ENCODE assay signal across 8 cellular contexts in the genomic region with DNA sequence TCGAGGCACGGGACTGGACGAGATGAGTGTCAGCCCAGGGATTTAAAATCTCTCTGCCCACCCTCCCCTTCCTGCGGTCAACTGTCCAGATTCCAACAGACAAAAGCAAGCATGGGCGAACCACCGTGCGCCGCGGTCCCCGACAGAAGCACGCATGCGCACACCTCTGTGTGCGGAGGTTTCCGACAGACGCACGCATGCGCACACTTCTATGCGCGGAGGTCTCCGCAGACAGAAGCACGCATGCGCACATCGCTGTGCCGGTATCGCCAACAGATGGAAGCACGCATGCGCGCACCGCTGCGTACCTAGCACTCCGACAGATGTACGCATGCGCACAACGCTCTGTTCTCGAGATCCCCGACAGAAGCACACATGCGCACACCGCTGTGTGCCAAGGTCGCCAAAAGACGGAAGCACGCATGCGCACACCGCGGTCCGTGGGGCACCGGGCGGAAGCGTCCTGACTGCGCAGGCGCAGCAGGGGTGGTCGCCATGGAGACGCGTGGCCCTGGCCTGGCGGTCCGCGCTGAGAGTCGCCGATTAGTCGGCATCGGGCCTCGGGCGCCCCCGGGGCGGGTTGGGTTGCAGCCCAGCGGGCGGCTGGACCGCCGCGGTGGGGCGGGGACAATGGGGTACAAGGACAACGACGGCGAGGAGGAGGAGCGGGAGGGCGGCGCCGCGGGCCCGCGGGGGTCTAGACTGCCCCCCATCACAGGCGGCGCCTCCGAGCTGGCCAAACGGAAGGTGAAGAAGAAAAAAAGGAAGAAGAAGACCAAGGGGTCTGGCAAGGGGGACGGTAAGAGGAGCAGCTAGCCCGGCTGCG. TPM values are rescaled to one million over a fixed set of nuclear protein-coding genes. Genes with fewer than 3 reads are reported as not detected.
DNase-seq lines count a peak whose midpoint lies in the region; ATAC-seq and TF ChIP-seq lines count a peak whose summit lies in the region.

No MANE protein-coding gene starts in this region.

- H3K27me3 Mint-ChIP-seq in T-helper 1 cell treated with Interleukin-12 subunit alpha and Interleukin-12 subunit beta and Interleukin-4 antibody, amounts not matched to agents 30 μg/mL and 1 μg/mL, for 36 hours (ENCODE audit: low read depth) = peaks cover 3% of the 10 kb centered on the region

- H3K27ac ChIP-seq in angular gyrus (ENCODE audit: low read depth, low read length) = peak overlapping the region; percentile 90
- H3K27ac ChIP-seq in left ventricle myocardium inferior (replicated peaks) = peak overlapping the region; percentile 86
- H3K27ac ChIP-seq in upper lobe of right lung = peak overlapping the region; percentile 90

- H3K36me3 Mint-ChIP-seq in T-helper 1 cell treated with Interleukin-12 subunit alpha and Interleukin-12 subunit beta and Interleukin-4 antibody, amounts not matched to agents 30 μg/mL and 1 μg/mL, for 36 hours (ENCODE audit: low read depth) = peaks cover 49% of the 10 kb centered on the region

- TF ChIP-seq CTCF in left ventricle myocardium inferior (IDR thresholded peaks at IDR 0.05; ENCODE audit: borderline replicate concordance) (no peak), upper lobe of right lung (IDR thresholded peaks at IDR 0.05) (no peak)

- H3K36me3 ChIP-seq in left ventricle myocardium inferior = peaks cover 6% of the 10 kb centered on the region
- no peaks in the 10 kb centered on the region for H3K36me3 ChIP-seq in upper lobe of right lung

- ATAC-seq in HG02884 (IDR thresholded peaks at IDR 0.05; ENCODE audit: unreplicated experiment) = peak; percentile 73
- ATAC-seq in upper lobe of right lung = peak; percentile 93

- H3K9me3 ChIP-seq in left ventricle myocardium inferior (replicated peaks) (no peaks in the 10 kb centered on the region), upper lobe of right lung (no peaks in the 10 kb centered on the region)

- H3K27me3 ChIP-seq in left ventricle myocardium inferior (ENCODE audit: low read depth) = no peaks in the 10 kb centered on the region
- no peaks in the 10 kb centered on the region for H3K27me3 ChIP-seq in upper lobe of right lung

- peaks cover 30% of the 10 kb centered on the region for H3K4me1 ChIP-seq in left ventricle myocardium inferior
- H3K4me1 ChIP-seq in upper lobe of right lung = peaks cover 23% of the 10 kb centered on the region

- peaks cover 52% of the 10 kb centered on the region for H3K4me1 Mint-ChIP-seq in T-helper 1 cell treated with Interleukin-12 subunit alpha and Interleukin-12 subunit beta and Interleukin-4 antibody, amounts not matched to agents 30 μg/mL and 1 μg/mL, for 36 hours (ENCODE audit: low read depth)

- DNase-seq in NCI-H1694 (lab: John Stamatoyannopoulos, UW) = peak; percentile 100
- peak; percentile 99 for DNase-seq in left ventricle myocardium inferior
- peak; percentile 100 for DNase-seq in posterior vena cava (ENCODE audit: low spot score)
- DNase-seq in upper lobe of right lung = peak; percentile 100

- peak; percentile 88 for TF ChIP-seq POLR2A in GM15510 (IDR thresholded peaks at IDR 0.05; ENCODE audit: borderline replicate concordance, extremely low read depth, insufficient read length)

- intact Hi-C loops in left ventricle myocardium inferior (cut with micrococcal nuclease) (loop anchor here (5.0 kb wide), 1 partner anchor 292 kb away; no protein-coding TSS in a partner anchor), posterior vena cava (cut with DNase I) (loop anchor here in 1 of 2 donors (5.0 kb wide), 1 partner anchor 292 kb away; no protein-coding TSS in a partner anchor), upper lobe of right lung (cut with DNase I) (loop anchor here (5.0 kb wide), 1 partner anchor 287 kb away; no protein-coding TSS in a partner anchor)

- H3K27ac Mint-ChIP-seq in T-helper 1 cell treated with Interleukin-12 subunit alpha and Interleukin-12 subunit beta and Interleukin-4 antibody, amounts not matched to agents 30 μg/mL and 1 μg/mL, for 36 hours = peak overlapping the region; percentile 89

- H3K4me3 ChIP-seq in left ventricle myocardium inferior (peak overlapping the region; percentile 93), upper lobe of right lung (peak overlapping the region; percentile 89)

- no peaks in the 10 kb centered on the region for H3K9me3 Mint-ChIP-seq in T-helper 1 cell treated with Interleukin-12 subunit alpha and Interleukin-12 subunit beta and Interleukin-4 antibody, amounts not matched to agents 30 μg/mL and 1 μg/mL, for 36 hours

- peak overlapping the region; percentile 89 for H3K4me3 Mint-ChIP-seq in T-helper 1 cell treated with Interleukin-12 subunit alpha and Interleukin-12 subunit beta and Interleukin-4 antibody, amounts not matched to agents 30 μg/mL and 1 μg/mL, for 36 hours

RNA-seq across cellular contexts. Expression of a gene that starts 35.7 kb away (rescaled TPM):
- 13.0 TPM for total RNA-seq in left ventricle myocardium inferior
- total RNA-seq in posterior vena cava = 100 to 1,000 TPM in 1 of 2 donors, 10 to 100 TPM in 1; 69.7 to 133 TPM
- 31.0 TPM for total RNA-seq in upper lobe of right lung

RNA-seq across cellular contexts. Expression of a gene that starts 57.5 kb away (rescaled TPM):
- total RNA-seq in left ventricle myocardium inferior = 4.0 TPM
- 10 to 100 TPM in 1 of 2 donors, 1 to 10 TPM in 1; 9.7 to 11.2 TPM for total RNA-seq in posterior vena cava
- 33.3 TPM for total RNA-seq in upper lobe of right lung

Comparison
In these comparisons a context has a peak if more than half of its experiments do, and no peak if none do; other contexts are left out.
1. Peak in every context shown above with its lines: DNase-seq, ATAC-seq, H3K4me3 ChIP-seq and H3K27ac ChIP-seq.